Comparison of ENCODE assay signal across 16 cellular contexts in the genomic region with DNA sequence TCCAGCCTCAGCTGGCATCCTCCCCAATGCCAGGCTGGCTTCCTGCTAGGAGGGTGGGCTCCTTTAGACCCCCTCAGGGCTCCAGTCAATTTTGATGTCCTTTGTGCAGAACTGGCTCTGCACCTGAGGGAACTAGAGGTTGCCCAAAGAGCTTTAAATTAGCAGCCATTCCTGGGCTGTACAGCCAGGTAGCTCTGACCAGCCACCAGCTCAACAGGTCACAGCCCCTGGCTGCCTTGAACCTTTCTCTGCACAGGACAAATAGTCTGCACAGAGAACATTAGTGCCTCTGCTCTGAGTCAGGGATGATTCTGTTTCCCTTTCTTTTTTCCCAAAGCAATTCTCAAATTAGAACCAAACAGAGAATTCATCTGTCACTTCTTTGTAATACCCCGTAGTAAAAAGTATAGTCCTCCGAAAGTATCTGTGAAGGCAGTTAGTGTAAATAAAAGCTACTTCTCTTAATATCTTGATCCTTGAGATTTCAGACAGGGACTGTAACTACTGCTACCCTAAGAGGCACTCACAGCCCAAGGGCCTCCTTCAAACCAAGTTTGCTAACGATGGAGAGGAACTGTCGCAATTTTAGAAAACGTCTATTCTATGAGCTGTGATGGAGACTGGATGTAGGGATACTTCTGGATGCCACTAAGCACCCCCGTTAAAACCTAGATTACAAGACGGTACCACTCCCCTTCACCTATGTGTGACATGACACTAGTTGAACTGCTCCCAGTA. TPM values are rescaled to one million over a fixed set of nuclear protein-coding genes. Genes with fewer than 3 reads are reported as not detected.
DNase-seq lines count a peak whose midpoint lies in the region; ATAC-seq and TF ChIP-seq lines count a peak whose summit lies in the region.
"Had no signal": no experiment of that assay in that cellular context is flagged by ENCODE, and none has a peak within 500 bp of the region (broad histone marks: within the 10 kb centered on the region; RNA-seq: fewer than 3 reads in every experiment).

No MANE protein-coding gene starts in this region.

- H3K27me3 ChIP-seq in OCI-LY1 (ENCODE audit: insufficient read depth, low read length) (no peaks in the 10 kb centered on the region), suprapubic skin (no peaks in the 10 kb centered on the region)
- H3K27me3 ChIP-seq: left lung, transverse colon had no signal

- no peaks in the 10 kb centered on the region for H3K27me3 Mint-ChIP-seq in activated naive CD4-positive, alpha-beta T cell treated with anti-CD3 and anti-CD28 coated beads, Interleukin-2, amount 50 U/mL, for 24 hours

- in situ Hi-C loops in ACHN (cut with HindIII; ENCODE audit: low pct_ligation_motif_present, low pct_unique_long_range_greater_than_20kb, low sequenced_read_pairs) = no loop called here

- H3K4me3 Mint-ChIP-seq in activated naive CD4-positive, alpha-beta T cell treated with anti-CD3 and anti-CD28 coated beads, Interleukin-2, amount 50 U/mL, for 24 hours = peak overlapping the region; percentile 33

- no peaks in the 10 kb centered on the region for H3F3A ChIP-seq in OCI-LY1 (ENCODE audit: insufficient read depth, low read length)

- H3K27ac Mint-ChIP-seq in activated naive CD4-positive, alpha-beta T cell treated with anti-CD3 and anti-CD28 coated beads, Interleukin-2, amount 50 U/mL, for 24 hours = peak overlapping the region; percentile 23

- H3K9me3 Mint-ChIP-seq in activated naive CD4-positive, alpha-beta T cell treated with anti-CD3 and anti-CD28 coated beads, Interleukin-2, amount 50 U/mL, for 24 hours = no peaks in the 10 kb centered on the region
- H3K9me3 Mint-ChIP-seq: activated naive CD4-positive, alpha-beta T cell treated with anti-CD3 and anti-CD28 coated beads, Interleukin-2, amount 50 U/mL, for 72 hours had no signal

- H4K20me1 ChIP-seq in OCI-LY1 (ENCODE audit: insufficient read depth, low read length) = no peaks in the 10 kb centered on the region

- H3K4me1 ChIP-seq in OCI-LY1 (ENCODE audit: insufficient read depth, low read length, severe bottlenecking) (peaks cover 43% of the 10 kb centered on the region), suprapubic skin (peaks cover 48% of the 10 kb centered on the region)

- peaks cover 6% of the 10 kb centered on the region for H3K36me3 ChIP-seq in OCI-LY1 (ENCODE audit: insufficient read depth, low read length)
- no peaks in the 10 kb centered on the region for H3K36me3 ChIP-seq in suprapubic skin
- H3K36me3 ChIP-seq: left lung, transverse colon had no signal

- peaks cover 64% of the 10 kb centered on the region for H3K4me1 Mint-ChIP-seq in activated naive CD4-positive, alpha-beta T cell treated with anti-CD3 and anti-CD28 coated beads, Interleukin-2, amount 50 U/mL, for 24 hours

- H3K79me2 ChIP-seq in OCI-LY1 (ENCODE audit: insufficient read depth, low read length) = peaks cover 35% of the 10 kb centered on the region

- no peak for DNase-seq in activated naive CD4-positive, alpha-beta T cell treated with Interleukin-2 at 50 U/mL for 16 hours
- DNase-seq in coronary artery (ENCODE audit: low spot score) = no peak
- DNase-seq in suprapubic skin (ENCODE audit: low spot score in 2 of 2) = no peak
- no peak for DNase-seq in ACHN
- no peak for DNase-seq in stimulated activated naive CD4-positive, alpha-beta T cell treated with Interleukin-2 at 50 U/mL for 16 hours (lab: John Stamatoyannopoulos, UW)
- DNase-seq: dermis blood vessel endothelial cell, H7, left lung, NCI-H2107, Right ventricle myocardium superior, transverse colon had no signal

- no peak for TF ChIP-seq POLR2A in suprapubic skin (IDR thresholded peaks at IDR 0.05)

- TF ChIP-seq EP300 in suprapubic skin (IDR thresholded peaks at IDR 0.05) = no peak

- 0 out of 2 replicates have a peak overlapping the region, but pooled peaks have one; percentile 11 for H3K9ac ChIP-seq in OCI-LY1 (ENCODE audit: low read length)

- H3K9me3 ChIP-seq in OCI-LY1 (ENCODE audit: low read length) = no peaks in the 10 kb centered on the region
- no peaks in the 10 kb centered on the region for H3K9me3 ChIP-seq in suprapubic skin
- H3K9me3 ChIP-seq: left lung, transverse colon had no signal

- ATAC-seq in GM18520 (IDR thresholded peaks at IDR 0.05; ENCODE audit: unreplicated experiment) = no peak
- ATAC-seq: activated CD4-positive, CD25-positive, alpha-beta regulatory T cell treated with anti-CD3 and anti-CD28 coated beads, Interleukin-2, amount 50 U/mL, for 24 hours; activated naive CD4-positive, alpha-beta T cell treated with anti-CD3 and anti-CD28 coated beads, Interleukin-2, amount 50 U/mL, for 72 hours; left lung had no signal

- H3K36me3 Mint-ChIP-seq in activated naive CD4-positive, alpha-beta T cell treated with anti-CD3 and anti-CD28 coated beads, Interleukin-2, amount 50 U/mL, for 24 hours = peaks cover 3% of the 10 kb centered on the region

- H3K4me2 ChIP-seq in OCI-LY1 (ENCODE audit: low read length) = peak overlapping the region; percentile 37; the same call in 1 of the 2 replicates

- 76% methylated on average over 7 of the region's 7 CpGs for WGBS in suprapubic skin

- no peak overlapping the region for H3K4me3 ChIP-seq in OCI-LY1 (ENCODE audit: low read depth, low read length, poor library complexity, severe bottlenecking)
- H3K4me3 ChIP-seq in coronary artery = peak overlapping the region; percentile 21
- peak overlapping the region; percentile 8 for H3K4me3 ChIP-seq in suprapubic skin
- H3K4me3 ChIP-seq: transverse colon had no signal

- H3K9me2 ChIP-seq in OCI-LY1 (ENCODE audit: low read depth, low read length) = no peaks in the 10 kb centered on the region

- TF ChIP-seq CTCF in OCI-LY1 (IDR thresholded peaks at IDR 0.05; ENCODE audit: low read length) = no peak
- no peak for TF ChIP-seq CTCF in coronary artery (IDR thresholded peaks at IDR 0.05)
- TF ChIP-seq CTCF in suprapubic skin (IDR thresholded peaks at IDR 0.05) = no peak

- H3K27ac ChIP-seq in OCI-LY1 (ENCODE audit: low read depth, low read length, poor library complexity, severe bottlenecking) (no peak overlapping the region), coronary artery (no peak overlapping the region), suprapubic skin (no peak overlapping the region)
- H3K27ac ChIP-seq: left lung, transverse colon had no signal

- H2AFZ ChIP-seq in OCI-LY1 (ENCODE audit: low read length) = no peak overlapping the region

RNA-seq across cellular contexts. Expression of gene TTC32, which starts 3.0 kb away (rescaled TPM):
- 10 to 100 TPM; 10.8 to 42.6 (median 17.7) TPM for total RNA-seq in suprapubic skin
